22 cellular contexts compared by ENCODE assay signal in the genomic region with DNA sequence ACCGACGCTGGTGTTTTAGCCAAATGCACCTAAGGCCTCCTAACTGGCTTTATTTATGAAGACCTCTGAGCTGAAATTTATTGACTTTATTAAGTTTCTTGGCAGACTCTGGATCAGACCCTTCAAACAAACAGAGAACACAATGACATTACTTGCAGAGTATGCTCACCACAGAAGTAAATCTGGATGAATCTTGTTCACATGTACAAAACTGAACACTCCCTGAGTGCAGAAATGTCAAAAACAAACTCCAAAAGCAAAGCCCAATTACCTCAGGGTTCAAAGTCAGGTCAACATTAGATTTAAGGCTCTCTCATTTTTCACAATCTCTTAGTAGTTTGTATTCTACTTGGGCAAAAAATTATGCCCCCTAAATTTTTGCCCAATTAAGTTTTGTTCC.
"Had no signal": no experiment of that assay in that cellular context is flagged by ENCODE, and none has a peak within 500 bp of the region (broad histone marks: within the 10 kb centered on the region; RNA-seq: fewer than 3 reads in every experiment).

No MANE protein-coding gene starts in this region.

- DNase-seq: activated CD4-positive, alpha-beta T cell treated with anti-CD3 and anti-CD28 coated beads, Interleukin-2, amount 10 ng/mL, durations not matched to agents 24 days and 14 days; activated CD8-positive, alpha-beta T cell treated with anti-CD3 and anti-CD28 coated beads, Interleukin-2, amount 10 ng/mL, durations not matched to agents 7 days and 5 days; activated naive CD4-positive, alpha-beta T cell treated with anti-CD3 and anti-CD28 coated beads, Interleukin-2, amount 10 ng/mL, durations not matched to agents 7 days and 5 days; activated T-cell treated with anti-CD3 and anti-CD28 coated beads, Interleukin-2, amount 50 U/mL, for 24 hours; caudate nucleus; dorsolateral prefrontal cortex; foreskin keratinocyte; hippocampal formation; islet precursor cell; left colon; right lobe of liver; stimulated activated CD4-positive, alpha-beta T cell treated with anti-CD3 and anti-CD28 coated beads, Interleukin-4, amount 100 ng/mL, for 24 hours; T-cell had no signal

- H3K9me3 ChIP-seq: right lobe of liver had no signal

- H3K36me3 ChIP-seq: right lobe of liver had no signal

- H2AFZ ChIP-seq: parathyroid adenoma had no signal

- H3K4me1 ChIP-seq: parathyroid adenoma, right lobe of liver had no signal

- FAIRE-seq: astrocyte, colon, urothelium cell line had no signal

- H3K27me3 ChIP-seq: dorsolateral prefrontal cortex, foreskin keratinocyte, right lobe of liver had no signal

- ATAC-seq: activated CD8-positive, alpha-beta T cell treated with anti-CD3 and anti-CD28 coated beads, Interleukin-2, amount 10 ng/mL, durations not matched to agents 7 days and 5 days; foreskin keratinocyte; left colon; natural killer cell treated with Interleukin-12 subunit alpha and Interleukin-12 subunit beta and Interleukin-15 and Interleukin-18, amount 100 ng/mL, for 72 hours; stimulated activated effector memory CD8-positive, alpha-beta T cell treated with anti-CD3 and anti-CD28 coated beads, Interleukin-12 subunit alpha, Interleukin-12 subunit beta, amount 100 ng/mL, for 72 hours; T-cell had no signal

- H3K4me3 ChIP-seq: dorsolateral prefrontal cortex, lung, right lobe of liver, SK-N-MC had no signal

- H3K27ac ChIP-seq: dorsolateral prefrontal cortex, epithelial cell of prostate, foreskin keratinocyte, parathyroid adenoma, right lobe of liver, SK-N-MC had no signal

- H3K9ac ChIP-seq: parathyroid adenoma had no signal
